3 cellular contexts compared by ENCODE assay signal in the genomic region with DNA sequence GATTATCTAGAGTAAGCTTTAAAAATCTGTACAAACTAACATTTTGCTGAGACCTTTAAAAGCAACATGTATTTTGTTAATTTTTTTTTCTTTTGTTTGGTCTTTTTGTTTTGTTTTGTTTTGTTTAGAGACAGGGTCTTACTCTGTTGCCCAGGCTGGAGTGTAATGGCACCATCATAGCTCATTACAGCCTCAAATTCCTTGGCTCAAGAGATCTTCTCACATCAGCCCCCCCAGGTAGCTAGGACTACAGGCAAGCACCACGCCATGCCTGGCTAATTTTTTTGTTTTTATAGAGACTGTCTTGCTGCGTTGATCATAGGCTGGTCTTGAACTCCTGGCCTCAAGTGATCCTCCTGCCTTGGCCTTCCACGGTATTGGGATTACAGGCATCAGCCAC.
"Had no signal": no experiment of that assay in that cellular context is flagged by ENCODE, and none has a peak within 500 bp of the region (broad histone marks: within the 10 kb centered on the region; RNA-seq: fewer than 3 reads in every experiment).

No MANE protein-coding gene starts in this region.

- H3K4me3 ChIP-seq: GM12878 had no signal

- DNase-seq: GDM1, GF-D8 had no signal

- ATAC-seq: GM12878 had no signal
